ENCODE assay signal across 30 cellular contexts in the genomic region with DNA sequence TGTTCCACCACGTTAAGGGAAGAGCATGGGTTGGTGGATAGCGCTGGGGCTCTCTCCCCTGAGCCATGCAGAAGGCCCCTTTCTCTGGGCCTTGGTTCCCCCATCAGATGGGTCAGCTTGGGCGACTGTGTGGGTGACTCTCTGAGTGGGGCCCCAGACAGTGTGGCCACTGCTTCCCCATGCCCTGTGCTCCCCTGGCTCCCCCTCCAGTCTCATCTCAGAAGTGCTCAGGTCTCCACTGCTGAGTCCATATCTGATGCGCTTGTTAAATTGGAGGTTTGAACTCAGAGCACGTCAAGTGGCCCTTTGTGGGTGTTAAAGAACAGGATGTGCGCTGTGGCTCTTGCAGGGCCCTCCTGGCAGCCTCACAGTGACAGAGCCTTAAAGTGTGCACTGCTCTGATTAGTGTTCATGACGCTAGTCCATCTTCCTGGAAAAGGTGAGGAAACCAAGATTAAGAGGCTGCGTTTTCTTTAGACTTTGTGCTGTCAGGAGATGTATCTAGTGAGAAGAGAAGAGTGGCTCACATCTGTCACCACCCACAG. TPM values are rescaled to one million over a fixed set of nuclear protein-coding genes. Genes with fewer than 3 reads are reported as not detected.
DNase-seq lines count a peak whose midpoint lies in the region; ATAC-seq, FAIRE-seq and TF ChIP-seq lines count a peak whose summit lies in the region.
"Had no signal": no experiment of that assay in that cellular context is flagged by ENCODE, and none has a peak within 500 bp of the region (broad histone marks: within the 10 kb centered on the region; RNA-seq: fewer than 3 reads in every experiment).

No MANE protein-coding gene starts in this region.

- H3K4me2 ChIP-seq in HepG2 (ENCODE audit: low read depth, low read length): no peak overlapping the region

- H3K79me2 ChIP-seq in HepG2 (ENCODE audit: insufficient read depth, low read length): no peaks in the 10 kb centered on the region

- no TSS peak for BruUV-seq in HepG2 (replicated peaks; lab: Mats Ljungman, UMichigan)

- TF ChIP-seq POLR2A in HepG2 (IDR thresholded peaks at IDR 0.05; ENCODE audit: insufficient read depth in 1 of 2, low read depth in 2 of 2, low read length in 2 of 2): no peak
- no peak for TF ChIP-seq POLR2A in right lobe of liver (IDR thresholded peaks at IDR 0.05)

- no peak overlapping the region; the same call in 1 of the 2 replicates for H3K27ac Mint-ChIP-seq in WTC11
- H3K27ac Mint-ChIP-seq: IgD-negative memory B cell, memory B cell, T-cell had no signal

- no peak overlapping the region for H3K9ac ChIP-seq in HepG2 (ENCODE audit: insufficient read depth, low read depth, low read length)

- FAIRE-seq in HepG2 (lab: Jason Lieb, UNC): no peak
- FAIRE-seq: GM12892, kidney, TTC549 had no signal

- WGBS in HepG2 (ENCODE audit: low lambda C conversion rate): over 99% methylated on average over 8 of the region's 8 CpGs
- WGBS in right lobe of liver (ENCODE audit: insufficient coverage, low coverage, low lambda C conversion rate, missing lambda C conversion rate): 91% methylated on average over 3 of the region's 8 CpGs

- DNase-seq in HepG2 (ENCODE audit: low spot score): no peak
- DNase-seq in right lobe of liver: no peak
- DNase-seq in WTC11 (ENCODE audit: low spot score): no peak
- no peak for DNase-seq in left lung
- DNase-seq in kidney tubule cell (ENCODE audit: low spot score): no peak
- DNase-seq in A172 (ENCODE audit: low spot score): no peak
- no peak for DNase-seq in GOT3 (lab: John Stamatoyannopoulos, UW)
- DNase-seq: activated CD8-positive, alpha-beta memory T cell treated with anti-CD3 and anti-CD28 coated beads for 24 hours; activated naive CD4-positive, alpha-beta T cell; activated T-cell treated with anti-CD3 and anti-CD28 coated beads, Interleukin-2, amount 50 U/mL, for 4 hours; amygdala; dermis blood vessel endothelial cell; EL; kidney; NCI-H1105; NCI-H2029 treated with DMSO at 0.1 percent for 48 hours; NCI-H226; NCI-H774; occipital lobe; OCI-M1; spleen; stimulated activated CD4-positive, alpha-beta T cell treated with anti-CD3 and anti-CD28 coated beads, Interleukin-2, amount 100 ng/mL, for 48 hours; stimulated activated naive CD4-positive, alpha-beta T cell had no signal

- no peaks in the 10 kb centered on the region for H3K9me3 ChIP-seq in HepG2 (ENCODE audit: low read length)
- H3K9me3 ChIP-seq in right lobe of liver: no peaks in the 10 kb centered on the region
- H3K9me3 ChIP-seq in left lung: no peaks in the 10 kb centered on the region
- H3K9me3 ChIP-seq: spleen, thoracic aorta had no signal

- TF ChIP-seq EP300 in HepG2 (IDR thresholded peaks at IDR 0.05; ENCODE audit: low read depth in 2 of 2, low read length in 2 of 2) (no peak), HepG2 (CRISPR knock-in tag; IDR thresholded peaks at IDR 0.05; ENCODE audit: borderline replicate concordance) (no peak)

- H3K36me3 ChIP-seq in HepG2 (replicated peaks in 1 of 2; ENCODE audit: control insufficient read depth in 1 of 2, insufficient read depth in 2 of 2, low read length in 2 of 2) (peaks cover 20 to 65% of the 10 kb centered on the region in 2 experiments), right lobe of liver (no peaks in the 10 kb centered on the region), left lung (peaks cover 0 to 39% of the 10 kb centered on the region in 2 donors)

- H3K4me3 Mint-ChIP-seq in WTC11: no peak overlapping the region
- H3K4me3 Mint-ChIP-seq: activated T-cell treated with anti-CD3 and anti-CD28 coated beads, Interleukin-2, amount 50 U/mL, for 4 hours; CD14-positive monocyte; IgD-negative memory B cell; memory B cell; T-cell had no signal

- CTCF ChIA-PET in HepG2 (lab: Yijun Ruan, JAX; ENCODE audit: low intra/inter-chr PET ratio, low total read pairs) (no interaction called here), WTC11 (lab: Charles Lee) (no interaction called here)

- ATAC-seq in HepG2 (peak; percentile 49), right lobe of liver (no peak), WTC11 (peak; percentile 69), left lung (peak; percentile 65)
- ATAC-seq: activated T-cell treated with anti-CD3 and anti-CD28 coated beads, Interleukin-2, amount 50 U/mL, for 4 hours; T-cell had no signal

- POLR2A ChIA-PET in HepG2 (lab: Yijun Ruan, JAX) (interaction anchor here (0.6 kb wide), 1 partner anchor 521 kb away, joined by 3 read pairs; no protein-coding TSS in a partner anchor), WTC11 (lab: Charles Lee) (no interaction called here)

- no peak overlapping the region for H2AFZ ChIP-seq in HepG2 (ENCODE audit: low read length)

- H3K36me3 Mint-ChIP-seq in WTC11: peaks cover 16% of the 10 kb centered on the region
- H3K36me3 Mint-ChIP-seq: IgD-negative memory B cell had no signal

- no peak overlapping the region for H3K4me3 ChIP-seq in HepG2 (replicated peaks in 1 of 3; ENCODE audit: insufficient read depth in 1 of 3, low read depth in 2 of 3, low read length in 3 of 3)
- H3K4me3 ChIP-seq in right lobe of liver: no peak overlapping the region
- no peak overlapping the region for H3K4me3 ChIP-seq in left lung
- H3K4me3 ChIP-seq: spleen, thoracic aorta had no signal

- TF ChIP-seq CTCF in HepG2 (CRISPR knock-in tag; IDR thresholded peaks at IDR 0.05) (no peak), right lobe of liver (IDR thresholded peaks at IDR 0.05) (no peak), WTC11 (IDR thresholded peaks at IDR 0.05) (no peak), left lung (IDR thresholded peaks at IDR 0.05) (no peak)

- H3K4me1 ChIP-seq in HepG2 (ENCODE audit: insufficient read depth, low read length) (no peaks in the 10 kb centered on the region), right lobe of liver (no peaks in the 10 kb centered on the region), left lung (no peaks in the 10 kb centered on the region)
- H3K4me1 ChIP-seq: spleen had no signal

- H3K27ac ChIP-seq in HepG2 (ENCODE audit: extremely low read length, insufficient read depth, low read length) (no peak overlapping the region), right lobe of liver (no peak overlapping the region), left lung (no peak overlapping the region)
- H3K27ac ChIP-seq: spleen, thoracic aorta had no signal

- in situ Hi-C loops in HepG2 (cut with HindIII; ENCODE audit: extremely low pct_ligation_motif_present, low pct_unique_long_range_greater_than_20kb): no loop called here

- H3K27me3 Mint-ChIP-seq in WTC11 (ENCODE audit: low read depth): no peaks in the 10 kb centered on the region
- H3K27me3 Mint-ChIP-seq: IgD-negative memory B cell, memory B cell, T-cell had no signal

- no peaks in the 10 kb centered on the region for H4K20me1 ChIP-seq in HepG2 (ENCODE audit: insufficient read depth, low read length)

- H3K9me3 Mint-ChIP-seq in WTC11: no peaks in the 10 kb centered on the region
- H3K9me3 Mint-ChIP-seq: activated T-cell treated with anti-CD3 and anti-CD28 coated beads, Interleukin-2, amount 50 U/mL, for 4 hours; CD14-positive monocyte; IgD-negative memory B cell; memory B cell; T-cell had no signal

- no peak for TF ChIP-seq RAD21 in HepG2 (CRISPR knock-in tag; IDR thresholded peaks at IDR 0.05)

- intact Hi-C loops in HepG2 (cut with micrococcal nuclease; ENCODE audit: unreplicated experiment): no loop called here
- intact Hi-C loops in right lobe of liver (cut with DNase I): no loop called here
- intact Hi-C loops in left lung (cut with DNase I): no loop called here

- H3K27me3 ChIP-seq in HepG2 (ENCODE audit: control insufficient read depth in 1 of 2, insufficient read depth in 2 of 2, low read length in 2 of 2): no peaks in the 10 kb centered on the region
- H3K27me3 ChIP-seq in right lobe of liver: no peaks in the 10 kb centered on the region
- H3K27me3 ChIP-seq in left lung: no peaks in the 10 kb centered on the region
- H3K27me3 ChIP-seq: spleen had no signal

- no peaks in the 10 kb centered on the region for H3K4me1 Mint-ChIP-seq in WTC11
- H3K4me1 Mint-ChIP-seq: CD14-positive monocyte, IgD-negative memory B cell, memory B cell had no signal

TF ChIP-seq in WTC11, 78 proteins besides CTCF, POLR2A, EP300 and RAD21 (continues in another document):
- TF ChIP-seq, protein P1, sequence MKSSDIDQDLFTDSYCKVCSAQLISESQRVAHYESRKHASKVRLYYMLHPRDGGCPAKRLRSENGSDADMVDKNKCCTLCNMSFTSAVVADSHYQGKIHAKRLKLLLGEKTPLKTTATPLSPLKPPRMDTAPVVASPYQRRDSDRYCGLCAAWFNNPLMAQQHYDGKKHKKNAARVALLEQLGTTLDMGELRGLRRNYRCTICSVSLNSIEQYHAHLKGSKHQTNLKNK (CRISPR knock-in tag; IDR thresholded peaks at IDR 0.05): no peak
- TF ChIP-seq NFYB (CRISPR knock-in tag; conservative IDR thresholded peaks at IDR 0.05; ENCODE audit: low read depth): no peak

RNA-seq across cellular contexts. Expression of a gene that starts 59.8 kb away (rescaled TPM):
- 11.4 and 18.5 TPM in 2 replicates for total RNA-seq in HepG2 (2016; rRNA removed; fragmentation: Illumina TruSeq; extraction: Trizol)
- total RNA-seq in HepG2 (2016; cell fraction: cytosol; rRNA removed; fragmentation: Illumina TruSeq; extraction: Trizol; ENCODE audit: low read depth): 11.0 and 11.5 TPM in 2 replicates
- 10.3 and 19.4 TPM in 2 replicates for total RNA-seq in HepG2 (2016; cell fraction: insoluble cytoplasmic fraction; rRNA removed; fragmentation: Illumina TruSeq; extraction: Trizol)
- total RNA-seq in HepG2 (2016; cell fraction: membrane; rRNA removed; fragmentation: Illumina TruSeq; extraction: Trizol): 15.4 and 15.7 TPM in 2 replicates
- 15.3 and 18.5 TPM in 2 replicates for total RNA-seq in HepG2 (2016; cell fraction: nucleus; rRNA removed; fragmentation: Illumina TruSeq; extraction: Trizol)
- 13.3 and 14.6 TPM in 2 replicates for polyA plus RNA-seq in HepG2 (2011; rRNA removed)
- polyA plus RNA-seq in HepG2 (2011; cell fraction: cytosol; rRNA removed): 6.5 and 13.6 TPM in 2 replicates
- polyA plus RNA-seq in HepG2 (2011; cell fraction: nucleus; rRNA removed): 45.3 and 58.0 TPM in 2 replicates
- polyA plus RNA-seq in HepG2 (2012): 16.5 and 18.9 TPM in 2 replicates
- 6.0 and 6.9 TPM in 2 replicates for polyA plus RNA-seq in HepG2 (2016; cell fraction: cytosol; fragmentation: Illumina TruSeq; extraction: Trizol; ENCODE audit: low read depth)
- 18.4 and 25.2 TPM in 2 replicates for polyA plus RNA-seq in HepG2 (2016; cell fraction: insoluble cytoplasmic fraction; fragmentation: Illumina TruSeq; extraction: Trizol; ENCODE audit: low read depth)
- 9.2 and 10.2 TPM in 2 replicates for polyA plus RNA-seq in HepG2 (2016; cell fraction: membrane; fragmentation: Illumina TruSeq; extraction: Trizol; ENCODE audit: low read depth)
- 43.4 and 47.9 TPM in 2 replicates for polyA plus RNA-seq in HepG2 (2016; cell fraction: nucleus; fragmentation: Illumina TruSeq; extraction: Trizol; ENCODE audit: insufficient read depth, low read depth)
- polyA minus RNA-seq in HepG2 (2011; rRNA and poly(A)+ RNA removed; ENCODE audit: low replicate concordance): 8.8 and 40.6 TPM in 2 replicates
- polyA minus RNA-seq in HepG2 (2011; cell fraction: cytosol; rRNA and poly(A)+ RNA removed): 11.3 and 19.9 TPM in 2 replicates
- polyA minus RNA-seq in HepG2 (2011; cell fraction: nucleus; rRNA and poly(A)+ RNA removed): 29.0 and 37.0 TPM in 2 replicates
- 10 to 100 TPM in 2 of 6 experiments, 1 to 10 TPM in 4; 6.6 to 14.7 (median 8.7) TPM for total RNA-seq in right lobe of liver
- total RNA-seq in WTC11 (2021): 63.3 to 72.6 TPM (median 69.2 TPM) in 3 replicates
- total RNA-seq in left lung: 10 to 100 TPM; 22.5 to 22.9 TPM
- 18.1 and 20.5 TPM in 2 replicates for total RNA-seq in A172 (2014; rRNA removed; shearing (Covaris generic))

Comparison
In these comparisons a context has a peak if more than half of its experiments do, and no peak if none do; other contexts are left out.
1. ATAC-seq: peak in HepG2 (single experiment), WTC11 (single experiment) and left lung (single experiment); none in right lobe of liver (0 of 4).